In the genomic region with DNA sequence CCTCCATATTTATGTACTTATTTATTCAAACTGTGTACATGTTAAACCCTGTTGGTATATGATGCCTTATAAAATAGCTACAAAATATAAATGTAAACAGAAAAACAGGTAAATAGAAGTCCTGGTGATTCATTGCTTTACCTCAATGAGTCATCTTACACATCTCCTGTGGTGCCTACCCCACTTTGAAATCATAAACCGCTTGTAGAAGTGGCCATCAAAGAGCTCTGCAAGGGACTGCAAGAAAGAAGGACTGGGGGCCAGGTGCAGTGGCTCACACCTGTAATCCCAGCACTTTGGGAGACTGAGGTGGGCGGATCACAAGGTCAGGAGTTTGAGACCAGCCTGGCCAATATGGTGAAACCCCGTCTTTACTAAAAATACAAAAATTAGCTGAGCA, we compare ENCODE assay signal across 7 cellular contexts. TPM values are rescaled to one million over a fixed set of nuclear protein-coding genes. Genes with fewer than 3 reads are reported as not detected.
DNase-seq lines count a peak whose midpoint lies in the region; ATAC-seq, FAIRE-seq and TF ChIP-seq lines count a peak whose summit lies in the region.
"Not testable (repeated sequence)": the region's sequence is repeated elsewhere in the genome, so short reads cannot be mapped to it uniquely, and the experiment has no call there.

No MANE protein-coding gene starts in this region.

- intact Hi-C loops in PC-9 (cut with micrococcal nuclease; ENCODE audit: unreplicated experiment); activated CD8-positive, alpha-beta T cell treated with anti-CD3 and anti-CD28 coated beads for 36 hours (cut with micrococcal nuclease); GM12878 (cut with micrococcal nuclease; ENCODE audit: unreplicated experiment): not testable (repeated sequence)

- not testable (repeated sequence) for H3K9me2 ChIP-seq in PC-9 (ENCODE audit: insufficient read depth)

- peak overlapping the region; percentile 47; the same call in 1 of the 2 replicates for H3K4me2 ChIP-seq in PC-9
- not testable (repeated sequence) for H3K4me2 ChIP-seq in GM12878 (ENCODE audit: control insufficient read depth, insufficient read depth)

- TF ChIP-seq POLR2A in GM12878 (IDR thresholded peaks at IDR 0.05; ENCODE audit: low read depth, low read length), result not testable (repeated sequence)

- H2AFZ ChIP-seq in PC-9; GM12878 (ENCODE audit: control insufficient read depth, low read depth, low read length): not testable (repeated sequence)

- H3K79me2 ChIP-seq in PC-9 (ENCODE audit: low read depth); GM12878 (ENCODE audit: control insufficient read depth, insufficient read depth, low read length): not testable (repeated sequence)

- not testable (repeated sequence) for H3K9ac ChIP-seq in GM12878 (ENCODE audit: control insufficient read depth, insufficient read depth, low read length)

- not testable (repeated sequence) for H3F3A ChIP-seq in PC-9 (ENCODE audit: insufficient read depth, low read depth)

- H3K36me3 Mint-ChIP-seq in activated CD8-positive, alpha-beta T cell treated with anti-CD3 and anti-CD28 coated beads for 36 hours (ENCODE audit: low read depth), result not testable (repeated sequence)

- not testable (repeated sequence) for H3K4me1 ChIP-seq in HEK293 (ENCODE audit: control insufficient read depth, insufficient read depth, low read length); GM12878 (ENCODE audit: control insufficient read depth, insufficient read depth, low read length); foreskin keratinocyte
- H3K4me1 ChIP-seq in PC-9 (replicated peaks; ENCODE audit: insufficient read depth), result peaks cover 12% of the 10 kb centered on the region

- BruUV-seq in PC-9 (replicated peaks; lab: Mats Ljungman, UMichigan); GM12878 (replicated peaks; lab: Mats Ljungman, UMichigan): not testable (repeated sequence)

- CTCF ChIA-PET in HEK293 (lab: Yijun Ruan, JAX) (interaction anchor here (0.6 to 2.1 kb wide), 5 partner anchors 9 to 68 kb away, joined by 3 to 17 read pairs (median 4); no protein-coding TSS in a partner anchor), PC-9 (lab: Charles Lee) (interaction anchor here (0.5 to 1.3 kb wide), 4 partner anchors 18 to 398 kb away, joined by 3 to 8 read pairs (median 4); no protein-coding TSS in a partner anchor), GM12878 (lab: Yijun Ruan, JAX) (interaction anchor here (1.0 to 6.4 kb wide), 4 partner anchors 7 to 68 kb away, joined by 3 to 30 read pairs (median 4); no protein-coding TSS in a partner anchor)
- CTCF ChIA-PET in activated CD8-positive, alpha-beta T cell treated with anti-CD3 and anti-CD28 coated beads for 36 hours (lab: Charles Lee), result interaction anchor here (0.9 to 2.3 kb wide), 3 partner anchors 10 to 68 kb away, joined by 4 to 12 read pairs (median 7); no protein-coding TSS in a partner anchor

- not testable (repeated sequence) for H3K27ac Mint-ChIP-seq in activated CD8-positive, alpha-beta T cell treated with anti-CD3 and anti-CD28 coated beads for 36 hours

- DNase-seq in DMS53 (lab: John Stamatoyannopoulos, UW) (peak; percentile 72), PC-9 (peak; percentile 23 to 77), renal cortical epithelial cell (ENCODE audit: low read depth) (peak; percentile 34)
- not testable (repeated sequence) for DNase-seq in activated CD8-positive, alpha-beta T cell treated with anti-CD3 and anti-CD28 coated beads for 36 hours; GM12878 (ENCODE audit: low read depth, low spot score); foreskin keratinocyte

- H3K36me3 ChIP-seq in HEK293 (ENCODE audit: control insufficient read depth in 2 of 2, insufficient read depth in 1 of 2, low read length in 2 of 2); PC-9 (ENCODE audit: low read depth); GM12878 (ENCODE audit: control insufficient read depth in 2 of 2, insufficient read depth in 2 of 2, low read length in 1 of 2): not testable (repeated sequence)

- not testable (repeated sequence) for H3K4me3 ChIP-seq in HEK293 (ENCODE audit: low read depth, low read length); PC-9; GM12878

- POLR2A ChIA-PET in HEK293 (lab: Yijun Ruan, JAX) (interaction anchor here (1.0 kb wide), 1 partner anchor 85 kb away, joined by 4 read pairs; a partner anchor contains a TSS), PC-9 (lab: Charles Lee; ENCODE audit: unreplicated experiment) (interaction anchor here (0.6 to 0.7 kb wide), 5 partner anchors 8 to 749 kb away, joined by 3 to 10 read pairs (median 7); no protein-coding TSS in a partner anchor), GM12878 (lab: Charles Lee) (interaction anchor here (0.9 to 1.7 kb wide), 2 partner anchors 10 to 44 kb away, joined by 4 read pairs; no protein-coding TSS in a partner anchor)
- POLR2A ChIA-PET in activated CD8-positive, alpha-beta T cell treated with anti-CD3 and anti-CD28 coated beads for 36 hours (lab: Charles Lee), result not testable (repeated sequence)

- FAIRE-seq in GM12878 (lab: Jason Lieb, UNC), result not testable (repeated sequence)

- SMC1A ChIA-PET in GM12878 (lab: Charles Lee; ENCODE audit: uncharacterized antibody, unreplicated experiment), result interaction anchor here (1.5 to 3.5 kb wide), 3 partner anchors 8 to 45 kb away, joined by 5 to 16 read pairs (median 9); no protein-coding TSS in a partner anchor

- peaks cover 21% of the 10 kb centered on the region for H3K4me1 Mint-ChIP-seq in activated CD8-positive, alpha-beta T cell treated with anti-CD3 and anti-CD28 coated beads for 36 hours (ENCODE audit: low read depth)

- peak; percentile 60 for ATAC-seq in activated CD8-positive, alpha-beta T cell treated with anti-CD3 and anti-CD28 coated beads for 36 hours
- 0 out of 3 replicates have a peak, but pooled peaks have one; percentile 32 for ATAC-seq in GM12878
- ATAC-seq in foreskin keratinocyte, result peak; percentile 59

- not testable (repeated sequence) for TF ChIP-seq RAD21 in GM12878 (IDR thresholded peaks at IDR 0.05; ENCODE audit: insufficient read depth, low read depth, low read length)

- not testable (repeated sequence) for H3K9me3 Mint-ChIP-seq in activated CD8-positive, alpha-beta T cell treated with anti-CD3 and anti-CD28 coated beads for 36 hours

- RAD21 ChIA-PET in GM12878 (lab: Charles Lee; ENCODE audit: unreplicated experiment), result interaction anchor here (0.8 to 1.1 kb wide), 2 partner anchors 10 to 79 kb away, joined by 3 to 5 read pairs; a partner anchor contains a TSS

- not testable (repeated sequence) for H3K27ac ChIP-seq in HEK293 (ENCODE audit: extremely low read depth, low read depth, low read length); PC-9; GM12878 (ENCODE audit: control insufficient read depth, insufficient read depth); foreskin keratinocyte

- in situ Hi-C loops in GM12878 (cut with MboI), result not testable (repeated sequence)

- not testable (repeated sequence) for TF ChIP-seq CTCF in HEK293 (tag by site-specific recombination; IDR thresholded peaks at IDR 0.05); PC-9 (conservative IDR thresholded peaks at IDR 0.05); activated CD8-positive, alpha-beta T cell treated with anti-CD3 and anti-CD28 coated beads for 36 hours (IDR thresholded peaks at IDR 0.05); GM12878 (IDR thresholded peaks at IDR 0.05 in 2 of 3, conservative IDR thresholded peaks at IDR 0.05 in 1 of 3; ENCODE audit: control insufficient read depth in 2 of 3, extremely low read depth in 1 of 3, insufficient read depth in 1 of 3, low read depth in 3 of 3, low read length in 3 of 3); foreskin keratinocyte (conservative IDR thresholded peaks at IDR 0.05)

- H4K20me1 ChIP-seq in PC-9 (ENCODE audit: insufficient read depth); GM12878 (ENCODE audit: control insufficient read depth, insufficient read depth): not testable (repeated sequence)

- not testable (repeated sequence) for H3K4me3 Mint-ChIP-seq in activated CD8-positive, alpha-beta T cell treated with anti-CD3 and anti-CD28 coated beads for 36 hours

- not testable (repeated sequence) for TF ChIP-seq EP300 in GM12878 (IDR thresholded peaks at IDR 0.05; ENCODE audit: borderline replicate concordance in 1 of 2, control insufficient read depth in 1 of 2, low read depth in 2 of 2, low read length in 2 of 2)

- WGBS in GM12878 (ENCODE audit: insufficient coverage, insufficient replicate concordance, low lambda C conversion rate, missing lambda C conversion rate), result 63% methylated on average over 3 of the region's 3 CpGs

- not testable (repeated sequence) for H3K9me3 ChIP-seq in HEK293 (ENCODE audit: control insufficient read depth, insufficient read depth, low read depth, low read length); PC-9 (ENCODE audit: insufficient read depth, low read depth); GM12878 (replicated peaks; ENCODE audit: control insufficient read depth, insufficient read depth, low read length)

- not testable (repeated sequence) for H3K27me3 ChIP-seq in PC-9 (ENCODE audit: insufficient read depth, low read depth); GM12878 (replicated peaks in 1 of 2; ENCODE audit: control insufficient read depth in 2 of 2, insufficient read depth in 2 of 2, low read length in 1 of 2); foreskin keratinocyte

- H3K27me3 Mint-ChIP-seq in activated CD8-positive, alpha-beta T cell treated with anti-CD3 and anti-CD28 coated beads for 36 hours, result not testable (repeated sequence)

RNA-seq across cellular contexts. Expression of a gene that starts 57.2 kb away (rescaled TPM):
- total RNA-seq in PC-9 (2021), result 12.6 and 18.1 TPM in 2 replicates
- 100 to 1,000 TPM; 139 to 142 TPM for total RNA-seq in activated CD8-positive, alpha-beta T cell treated with anti-CD3 and anti-CD28 coated beads for 36 hours
- total RNA-seq in GM12878 (2013; cell fraction: nucleolus; rRNA removed), result 30.7 and 33.5 TPM in 2 replicates
- total RNA-seq in GM12878 (2014; rRNA removed), result 84.2 and 93.2 TPM in 2 replicates
- 87.5 and 90.7 TPM in 2 replicates for total RNA-seq in GM12878 (2014; rRNA removed; fragmentation: Illumina TruSeq; extraction: Trizol)
- 94.9 and 98.6 TPM in 2 replicates for total RNA-seq in GM12878 (2021)
- 55.4 TPM for polyA plus RNA-seq in GM12878 (2011; ENCODE audit: low read depth)
- polyA plus RNA-seq in GM12878 (2011; rRNA removed), result 83.7 and 93.4 TPM in 2 replicates
- 75.3 and 100 TPM in 2 replicates for polyA plus RNA-seq in GM12878 (2011; cell fraction: cytosol; rRNA removed)
- polyA plus RNA-seq in GM12878 (2011; cell fraction: nucleus; rRNA removed), result 88.9 and 92.2 TPM in 2 replicates
- polyA plus RNA-seq in GM12878 (2012), result 48.3 and 50.3 TPM in 2 replicates
- 80.1 and 94.1 TPM in 2 replicates for polyA plus RNA-seq in GM12878 (2014; fragmentation: Illumina TruSeq; extraction: Trizol)
- polyA plus RNA-seq in GM12878 (2014; fragmentation: Nextera tagmentation; extraction: Ambion mirVana), result 10 to 100 TPM; 22.5 to 68.0 TPM
- 77.5 and 86.0 TPM in 2 replicates for polyA plus RNA-seq in GM12878 (2014; rRNA removed)
- polyA plus RNA-seq in GM12878 (2016; fragmentation: Nextera tagmentation; extraction: Ambion mirVana), result 10 to 100 TPM; 70.8 to 72.7 TPM
- polyA minus RNA-seq in GM12878 (2011; rRNA and poly(A)+ RNA removed), result 41.9 and 43.8 TPM in 2 replicates
- polyA minus RNA-seq in GM12878 (2011; cell fraction: cytosol; rRNA and poly(A)+ RNA removed), result 8.3 and 11.1 TPM in 2 replicates
- 11.2 and 14.4 TPM in 2 replicates for polyA minus RNA-seq in GM12878 (2011; cell fraction: nucleus; rRNA and poly(A)+ RNA removed)
- total RNA-seq in foreskin keratinocyte, result 5.2 and 5.6 TPM in 2 replicates
- 4.6 and 6.2 TPM in 2 replicates for polyA plus RNA-seq in foreskin keratinocyte
- 2.6 and 19.3 TPM in 2 replicates for total RNA-seq in renal cortical epithelial cell
